ENCODE assay signal across 8 cellular contexts in genomic region chr19:1905863-1906375, GRCh38. TPM values are rescaled to one million over a fixed set of nuclear protein-coding genes. Genes with fewer than 3 reads are reported as not detected.
DNase-seq lines count a peak whose midpoint lies in the region; ATAC-seq and TF ChIP-seq lines count a peak whose summit lies in the region.

No MANE protein-coding gene starts in this region.

- H3K36me3 ChIP-seq in ascending aorta: no peaks in the 10 kb centered on the region
- H3K36me3 ChIP-seq in liver (ENCODE audit: control insufficient read depth in 4 of 4, insufficient read depth in 3 of 4, low read depth in 1 of 4, low read length in 3 of 4): no peaks in the 10 kb centered on the region
- no peaks in the 10 kb centered on the region for H3K36me3 ChIP-seq in thoracic aorta

- no peaks in the 10 kb centered on the region for H3K9me3 Mint-ChIP-seq in activated CD4-positive, alpha-beta T cell treated with anti-CD3 and anti-CD28 coated beads, Interleukin-2, amount 10 ng/mL, durations not matched to agents 7 days and 5 days

- H3K27me3 ChIP-seq in ascending aorta (no peaks in the 10 kb centered on the region), liver (ENCODE audit: control insufficient read depth in 4 of 4, insufficient read depth in 4 of 4, low read length in 3 of 4) (no peaks in the 10 kb centered on the region), thoracic aorta (replicated peaks; ENCODE audit: insufficient read depth) (no peaks in the 10 kb centered on the region)

- peak overlapping the region; percentile 88 for H3K27ac Mint-ChIP-seq in activated CD4-positive, alpha-beta T cell treated with anti-CD3 and anti-CD28 coated beads, Interleukin-2, amount 10 ng/mL, durations not matched to agents 7 days and 5 days

- DNase-seq in activated CD4-positive, alpha-beta T cell treated with anti-CD3 and anti-CD28 coated beads, Interleukin-2, amount 10 ng/mL, durations not matched to agents 7 days and 5 days: no peak
- DNase-seq in activated CD4-positive, alpha-beta T cell treated with anti-CD3 and anti-CD28 coated beads, Interleukin-2, amount 50 U/mL, for 4 hours: no peak
- no peak for DNase-seq in ascending aorta (ENCODE audit: low spot score in 2 of 2)
- no peak for DNase-seq in thoracic aorta (ENCODE audit: low spot score)
- DNase-seq in ecto neural progenitor cell (ENCODE audit: low spot score): no peak

- H3K9me3 ChIP-seq in ascending aorta (no peaks in the 10 kb centered on the region), liver (ENCODE audit: control insufficient read depth in 4 of 4, low read length in 3 of 4) (no peaks in the 10 kb centered on the region), thoracic aorta (no peaks in the 10 kb centered on the region)

- peaks cover 8% of the 10 kb centered on the region for H3K36me3 Mint-ChIP-seq in activated CD4-positive, alpha-beta T cell treated with anti-CD3 and anti-CD28 coated beads, Interleukin-2, amount 10 ng/mL, durations not matched to agents 7 days and 5 days (ENCODE audit: low read depth)

- 84% methylated on average over 15 of the region's 15 CpGs for WGBS in liver

- peak overlapping the region; percentile 81 for H3K4me3 Mint-ChIP-seq in activated CD4-positive, alpha-beta T cell treated with anti-CD3 and anti-CD28 coated beads, Interleukin-2, amount 10 ng/mL, durations not matched to agents 7 days and 5 days

- intact Hi-C loops in ascending aorta (cut with DNase I): loop anchor here (1.0 to 10.0 kb wide), 3 partner anchors 21 to 109 kb away; partner anchors contain the start of genes ABHD17A and BTBD2

- TF ChIP-seq RAD21 in liver (IDR thresholded peaks at IDR 0.05): no peak

- peak overlapping the region; percentile 1 to 77 for H3K9ac ChIP-seq in liver (ENCODE audit: low read depth in 1 of 2, low read length in 2 of 2)

- H3K27ac ChIP-seq in ascending aorta (peak overlapping the region; percentile 74 to 81), liver (ENCODE audit: low read depth in 1 of 2, low read length in 2 of 2) (peak overlapping the region; percentile 82 to 84), thoracic aorta (peak overlapping the region; percentile 38 to 80)

- no peaks in the 10 kb centered on the region for H3K27me3 Mint-ChIP-seq in activated CD4-positive, alpha-beta T cell treated with anti-CD3 and anti-CD28 coated beads, Interleukin-2, amount 10 ng/mL, durations not matched to agents 7 days and 5 days

- no peak for TF ChIP-seq CTCF in ascending aorta (IDR thresholded peaks at IDR 0.05)
- TF ChIP-seq CTCF in liver (IDR thresholded peaks at IDR 0.05; ENCODE audit: low read depth, low read length, missing input control): no peak
- TF ChIP-seq CTCF in thoracic aorta (IDR thresholded peaks at IDR 0.05): no peak

- H3K4me3 ChIP-seq in ascending aorta (peak overlapping the region; percentile 73 to 82), liver (ENCODE audit: low read depth in 1 of 3, low read length in 3 of 3) (peak overlapping the region; percentile 60 to 72 (median 69)), thoracic aorta (peak overlapping the region; percentile 79)

- H3K4me1 ChIP-seq in ascending aorta: peaks cover 8 to 13% of the 10 kb centered on the region in 2 donors
- peaks cover 3 to 11% (median 7%) of the 10 kb centered on the region in 4 donors for H3K4me1 ChIP-seq in liver (ENCODE audit: control insufficient read depth in 4 of 4, insufficient read depth in 4 of 4, low read length in 3 of 4)
- peaks cover 9 to 32% of the 10 kb centered on the region in 2 donors for H3K4me1 ChIP-seq in thoracic aorta (ENCODE audit: control insufficient read depth in 1 of 2, low read depth in 2 of 2)

- POLR2A ChIA-PET in activated CD4-positive, alpha-beta T cell treated with anti-CD3 and anti-CD28 coated beads, Interleukin-2, amount 10 ng/mL, durations not matched to agents 7 days and 5 days (lab: Charles Lee): no interaction called here

- CTCF ChIA-PET in activated CD4-positive, alpha-beta T cell treated with anti-CD3 and anti-CD28 coated beads, Interleukin-2, amount 10 ng/mL, durations not matched to agents 7 days and 5 days (lab: Charles Lee): interaction anchor here (0.6 to 1.5 kb wide), 4 partner anchors 8 to 1369 kb away, joined by 3 to 5 read pairs (median 4); no protein-coding TSS in a partner anchor

- ATAC-seq in thoracic aorta (ENCODE audit: insufficient number of reproducible peaks, low FRiP score, low read depth): no peak
- ATAC-seq in GM21529 (IDR thresholded peaks at IDR 0.05; ENCODE audit: unreplicated experiment): no peak
- no peak for ATAC-seq in GM19397 (IDR thresholded peaks at IDR 0.05; ENCODE audit: unreplicated experiment)

- H3K4me1 Mint-ChIP-seq in activated CD4-positive, alpha-beta T cell treated with anti-CD3 and anti-CD28 coated beads, Interleukin-2, amount 10 ng/mL, durations not matched to agents 7 days and 5 days: peaks cover 53% of the 10 kb centered on the region

TF ChIP-seq in liver, 16 proteins besides CTCF, POLR2A, EP300 and RAD21:
- TF ChIP-seq NR2F2 (IDR thresholded peaks at IDR 0.05) (peak; percentile 6), HNF4G (IDR thresholded peaks at IDR 0.05) (no peak)

RNA-seq across cellular contexts. Expression of gene ADAT3, which starts 0.7 kb away (rescaled TPM):
- 10 to 100 TPM; 10.6 to 13.3 TPM for total RNA-seq in activated CD4-positive, alpha-beta T cell treated with anti-CD3 and anti-CD28 coated beads, Interleukin-2, amount 10 ng/mL, durations not matched to agents 7 days and 5 days
- total RNA-seq in ascending aorta (18.4 TPM), liver (1 to 10 TPM; 1.3 to 3.3 TPM), thoracic aorta (1 to 10 TPM; 3.9 to 8.4 TPM)
- polyA plus RNA-seq in liver: 1 to 10 TPM; 1.4 to 2.8 TPM

RNA-seq across cellular contexts. Expression of gene SCAMP4, which starts 0.7 kb away (rescaled TPM):
- total RNA-seq in activated CD4-positive, alpha-beta T cell treated with anti-CD3 and anti-CD28 coated beads, Interleukin-2, amount 10 ng/mL, durations not matched to agents 7 days and 5 days: 10 to 100 TPM; 27.5 to 37.9 TPM
- 322 TPM for total RNA-seq in ascending aorta
- total RNA-seq in liver: 10 to 100 TPM; 16.4 to 16.8 TPM
- polyA plus RNA-seq in liver: 10 to 100 TPM; 13.0 to 22.1 TPM
- total RNA-seq in thoracic aorta: 10 to 100 TPM; 44.1 to 73.7 TPM

RNA-seq across cellular contexts. Expression of gene ABHD17A, which starts 20.6 kb away (rescaled TPM):
- total RNA-seq in activated CD4-positive, alpha-beta T cell treated with anti-CD3 and anti-CD28 coated beads, Interleukin-2, amount 10 ng/mL, durations not matched to agents 7 days and 5 days: 100 to 1,000 TPM; 180 TPM
- total RNA-seq in ascending aorta (278 TPM), liver (10 to 100 TPM; 25.4 to 28.6 TPM), thoracic aorta (100 to 1,000 TPM in 1 of 2 donors, 10 to 100 TPM in 1; 96.8 to 143 TPM)
- polyA plus RNA-seq in liver: 10 to 100 TPM in 1 of 2 donors, 1 to 10 TPM in 1; 8.1 to 30.2 TPM

RNA-seq across cellular contexts. Expression of gene CSNK1G2, which starts 35.1 kb away (rescaled TPM):
- total RNA-seq in activated CD4-positive, alpha-beta T cell treated with anti-CD3 and anti-CD28 coated beads, Interleukin-2, amount 10 ng/mL, durations not matched to agents 7 days and 5 days: 100 to 1,000 TPM; 112 to 119 TPM
- 79.6 TPM for total RNA-seq in ascending aorta
- 10 to 100 TPM; 26.5 to 30.6 TPM for total RNA-seq in liver
- polyA plus RNA-seq in liver: 10 to 100 TPM in 1 of 2 donors, 1 to 10 TPM in 1; 3.5 to 21.3 TPM
- 10 to 100 TPM; 55.5 to 92.4 TPM for total RNA-seq in thoracic aorta

RNA-seq across cellular contexts. Expression of gene KLF16, which starts 42.5 kb away (rescaled TPM):
- 10 to 100 TPM; 24.0 to 25.5 TPM for total RNA-seq in activated CD4-positive, alpha-beta T cell treated with anti-CD3 and anti-CD28 coated beads, Interleukin-2, amount 10 ng/mL, durations not matched to agents 7 days and 5 days
- total RNA-seq in ascending aorta (15.2 TPM), liver (1 to 10 TPM; 4.4 to 7.6 TPM), thoracic aorta (10 to 100 TPM in 1 of 2 donors, 1 to 10 TPM in 1; 7.7 to 11.0 TPM)
- 10 to 100 TPM in 1 of 2 donors, 1 to 10 TPM in 1; 1.2 to 14.8 TPM for polyA plus RNA-seq in liver
